24 cellular contexts compared by ENCODE assay signal in the genomic region with DNA sequence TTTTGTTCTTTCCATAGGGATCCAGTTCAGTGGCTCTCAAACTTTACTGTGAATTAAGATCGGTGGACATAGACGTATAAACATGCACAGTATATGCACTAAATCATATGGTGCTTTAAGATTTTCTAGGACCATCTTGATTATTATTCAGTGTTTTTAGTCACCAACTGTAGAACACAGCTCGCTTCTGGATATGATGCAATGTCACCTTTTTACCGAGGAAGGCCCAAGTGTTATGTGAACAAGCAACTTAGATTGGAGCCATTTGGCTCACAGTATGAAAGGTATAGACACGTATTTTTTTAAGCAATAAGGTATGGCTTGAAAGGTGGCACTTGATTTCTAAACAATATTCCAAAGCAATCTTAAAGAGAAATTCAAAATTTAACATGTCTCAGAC.
DNase-seq lines count a peak whose midpoint lies in the region; ATAC-seq and TF ChIP-seq lines count a peak whose summit lies in the region.
"Had no signal": no experiment of that assay in that cellular context is flagged by ENCODE, and none has a peak within 500 bp of the region (broad histone marks: within the 10 kb centered on the region; RNA-seq: fewer than 3 reads in every experiment).

No MANE protein-coding gene starts in this region.

- H3K4me2 ChIP-seq in IMR-90 (ENCODE audit: low read depth, low read length) (no peak overlapping the region), Karpas-422 (ENCODE audit: low read depth, low read length, poor library complexity, severe bottlenecking) (no peak overlapping the region)
- H3K4me2 ChIP-seq: BLaER1 had no signal

- no peak overlapping the region for H2BK15ac ChIP-seq in IMR-90 (ENCODE audit: low read depth, low read length)

- in situ Hi-C loops in IMR-90 (cut with MboI; ENCODE audit: low sequenced_read_pairs): no loop called here

- TF ChIP-seq CTCF in IMR-90 (conservative IDR thresholded peaks at IDR 0.05; ENCODE audit: low read depth, low read length): no peak
- no peak for TF ChIP-seq CTCF in glutamatergic neuron (IDR thresholded peaks at IDR 0.05; ENCODE audit: partially characterized antibody, unreplicated experiment)
- TF ChIP-seq CTCF in suprapubic skin (IDR thresholded peaks at IDR 0.05): no peak

- H3K79me1 ChIP-seq in IMR-90 (ENCODE audit: low read depth in 1 of 2, low read length in 2 of 2): peaks cover 5 to 7% of the 10 kb centered on the region in 2 experiments; a peak in 3 of 4 replicates

- H3K23ac ChIP-seq in IMR-90 (ENCODE audit: low read depth, low read length): no peak overlapping the region

- no peak overlapping the region for H4K91ac ChIP-seq in IMR-90 (ENCODE audit: insufficient read depth, low read depth, low read length)

- peaks cover 9% of the 10 kb centered on the region for H3K9me3 Mint-ChIP-seq in glutamatergic neuron (ENCODE audit: unreplicated experiment)
- H3K9me3 Mint-ChIP-seq: CD14-positive monocyte; CD4-positive, alpha-beta memory T cell; CD8-positive, alpha-beta memory T cell had no signal

- no peak overlapping the region; the same call in 1 of the 2 replicates for H2BK20ac ChIP-seq in IMR-90 (ENCODE audit: low read depth, low read length)

- peaks cover 8% of the 10 kb centered on the region for H3K27me3 Mint-ChIP-seq in glutamatergic neuron (ENCODE audit: unreplicated experiment)
- H3K27me3 Mint-ChIP-seq: CD4-positive, alpha-beta memory T cell; CD4-positive, CD25-positive, alpha-beta regulatory T cell had no signal

- H2BK5ac ChIP-seq in IMR-90 (ENCODE audit: low read depth, low read length, poor library complexity, severe bottlenecking): no peak overlapping the region

- no peak overlapping the region for H2BK120ac ChIP-seq in IMR-90 (ENCODE audit: low read depth, low read length)

- dilution Hi-C loops in IMR-90 (cut with HindIII; ENCODE audit: low sequenced_read_pairs, unreplicated experiment): no loop called here

- H4K20me1 ChIP-seq in IMR-90 (ENCODE audit: insufficient read depth, low read length) (peaks cover 4% of the 10 kb centered on the region), Karpas-422 (ENCODE audit: insufficient read depth, low read depth, low read length) (peaks cover 36% of the 10 kb centered on the region)

- peaks cover 99% of the 10 kb centered on the region for H3K79me2 ChIP-seq in Karpas-422 (ENCODE audit: low read length)

- no peak for ATAC-seq in IMR-90 (ENCODE audit: low read depth)
- no peak for ATAC-seq in GM21786 (IDR thresholded peaks at IDR 0.05; ENCODE audit: unreplicated experiment)
- ATAC-seq: GM12878 had no signal

- H3K4me3 ChIP-seq in IMR-90 (ENCODE audit: insufficient read depth, low read depth, low read length): no peak overlapping the region
- H3K4me3 ChIP-seq in Karpas-422 (ENCODE audit: low read length): no peak overlapping the region
- H3K4me3 ChIP-seq in suprapubic skin: no peak overlapping the region
- H3K4me3 ChIP-seq: BLaER1, GM12878 had no signal

- H3K9ac ChIP-seq in IMR-90 (ENCODE audit: low read depth, low read length): no peak overlapping the region
- H3K9ac ChIP-seq in Karpas-422 (ENCODE audit: low read length): no peak overlapping the region
- H3K9ac ChIP-seq: BLaER1 had no signal

- no peak overlapping the region for H3K56ac ChIP-seq in IMR-90 (ENCODE audit: extremely low read depth, insufficient read depth, low read length)

- H3K27ac Mint-ChIP-seq in glutamatergic neuron (ENCODE audit: unreplicated experiment): peak overlapping the region; percentile 93
- H3K27ac Mint-ChIP-seq: CD14-positive monocyte; CD4-positive, alpha-beta memory T cell; CD4-positive, CD25-positive, alpha-beta regulatory T cell; CD8-positive, alpha-beta memory T cell had no signal

- no peaks in the 10 kb centered on the region for H3K9me2 ChIP-seq in Karpas-422 (replicated peaks; ENCODE audit: insufficient read depth, low read length)

- H3K36me3 ChIP-seq in IMR-90 (ENCODE audit: control insufficient read depth, insufficient read depth, low read length) (no peaks in the 10 kb centered on the region), Karpas-422 (ENCODE audit: insufficient read depth, low read length) (no peaks in the 10 kb centered on the region), suprapubic skin (no peaks in the 10 kb centered on the region)
- H3K36me3 ChIP-seq: BE2C had no signal

- H3K14ac ChIP-seq in IMR-90 (replicated peaks; ENCODE audit: low read depth, low read length): no peak overlapping the region

- H3K4me1 Mint-ChIP-seq in glutamatergic neuron (ENCODE audit: low read depth, unreplicated experiment): peaks cover 45% of the 10 kb centered on the region

- intact Hi-C loops in IMR-90 (cut with micrococcal nuclease): no loop called here

- H3K27ac ChIP-seq in IMR-90 (ENCODE audit: insufficient read depth, low read length) (no peak overlapping the region), Karpas-422 (ENCODE audit: low read length) (peak overlapping the region; percentile 38), suprapubic skin (no peak overlapping the region)
- H3K27ac ChIP-seq: BLaER1 had no signal

- H3K4me3 Mint-ChIP-seq in glutamatergic neuron (ENCODE audit: unreplicated experiment): peak overlapping the region; percentile 54
- H3K4me3 Mint-ChIP-seq: CD14-positive monocyte; CD4-positive, alpha-beta memory T cell; CD4-positive, CD25-positive, alpha-beta regulatory T cell; CD8-positive, alpha-beta memory T cell had no signal

- POLR2A ChIA-PET in IMR-90 (lab: Charles Lee; ENCODE audit: unreplicated experiment): no interaction called here

- TF ChIP-seq RAD21 in IMR-90 (IDR thresholded peaks at IDR 0.05; ENCODE audit: low read length): no peak

- H2AFZ ChIP-seq in IMR-90 (replicated peaks; ENCODE audit: low read length, poor library complexity) (no peak overlapping the region), Karpas-422 (ENCODE audit: low read length) (no peak overlapping the region)

- no peak overlapping the region for H4K5ac ChIP-seq in IMR-90 (ENCODE audit: low read depth, low read length)

- no peak for DNase-seq in IMR-90
- no peak for DNase-seq in Karpas-422
- DNase-seq in glutamatergic neuron: no peak
- no peak for DNase-seq in effector CD8-positive, alpha-beta T cell (lab: John Stamatoyannopoulos, UW)
- DNase-seq in suprapubic skin (ENCODE audit: low spot score in 2 of 2): no peak
- DNase-seq: 8988T; ACHN; BE2C; C1 segment of cervical spinal cord; CD4-positive, alpha-beta memory T cell; CD4-positive, CD25-positive, alpha-beta regulatory T cell; CD8-positive, alpha-beta memory T cell; COR-L47; DMS 273 treated with DMSO at 0.1 percent for 48 hours; DMS153; DMS53; DMS79; DND-41; EL; GDM1 had no signal

- no peak for TF ChIP-seq EP300 in suprapubic skin (IDR thresholded peaks at IDR 0.05)

- no peak overlapping the region for H2AK9ac ChIP-seq in IMR-90 (replicated peaks; ENCODE audit: low read depth, low read length, poor library complexity)

- no CpG with 5 or more reads among the region's 5 CpGs for WGBS in IMR-90 (ENCODE audit: extremely low coverage in 2 of 2, insufficient read length in 1 of 2), 2 experiments
- WGBS in suprapubic skin: 91% methylated on average over 5 of the region's 5 CpGs

- no peaks in the 10 kb centered on the region for H3K27me3 ChIP-seq in IMR-90 (ENCODE audit: control insufficient read depth, insufficient read depth, low read length)
- H3K27me3 ChIP-seq in Karpas-422 (ENCODE audit: low read length): no peaks in the 10 kb centered on the region
- H3K27me3 ChIP-seq in suprapubic skin: no peaks in the 10 kb centered on the region
- H3K27me3 ChIP-seq: BE2C, BLaER1 had no signal

- H4K8ac ChIP-seq in IMR-90 (ENCODE audit: low read depth in 2 of 2, low read length in 2 of 2): no peak overlapping the region

- H3K4ac ChIP-seq in IMR-90 (ENCODE audit: low read depth, low read length): no peak overlapping the region

- no TSS peak for BruUV-seq in IMR-90 (replicated peaks; lab: Mats Ljungman, UMichigan)

- CTCF ChIA-PET in IMR-90 (lab: Yijun Ruan, JAX): no interaction called here

- H3K4me1 ChIP-seq in IMR-90 (ENCODE audit: control insufficient read depth, insufficient read depth, low read length): peaks cover 2% of the 10 kb centered on the region; the same call in 1 of the 2 replicates
- H3K4me1 ChIP-seq in Karpas-422 (ENCODE audit: low read length): peaks cover 82% of the 10 kb centered on the region
- H3K4me1 ChIP-seq in suprapubic skin: peaks cover 2% of the 10 kb centered on the region

- TF ChIP-seq POLR2A in IMR-90 (IDR thresholded peaks at IDR 0.05; ENCODE audit: low read depth, low read length) (no peak), suprapubic skin (IDR thresholded peaks at IDR 0.05) (no peak)

- H3K9me3 ChIP-seq in IMR-90 (ENCODE audit: control insufficient read depth, insufficient read depth, low read length): no peaks in the 10 kb centered on the region
- H3K9me3 ChIP-seq in Karpas-422 (ENCODE audit: low read length): no peaks in the 10 kb centered on the region
- no peaks in the 10 kb centered on the region for H3K9me3 ChIP-seq in suprapubic skin
- H3K9me3 ChIP-seq: BE2C, BLaER1 had no signal

- no peak overlapping the region for H3K18ac ChIP-seq in IMR-90 (ENCODE audit: low read depth, low read length)

- peaks cover 5% of the 10 kb centered on the region for H3K36me3 Mint-ChIP-seq in glutamatergic neuron (ENCODE audit: unreplicated experiment)
- H3K36me3 Mint-ChIP-seq: CD14-positive monocyte; CD4-positive, alpha-beta memory T cell; CD4-positive, CD25-positive, alpha-beta regulatory T cell; CD8-positive, alpha-beta memory T cell had no signal

- no peak overlapping the region for H2AK5ac ChIP-seq in IMR-90 (ENCODE audit: low read depth, low read length)

- no peaks in the 10 kb centered on the region for H3K9me1 ChIP-seq in IMR-90 (ENCODE audit: insufficient read depth, low read length)

TF ChIP-seq in IMR-90, 13 proteins besides CTCF, POLR2A, EP300 and RAD21:
- TF ChIP-seq MAZ (IDR thresholded peaks at IDR 0.05; ENCODE audit: borderline replicate concordance, low read depth, low read length) (no peak), CEBPB (IDR thresholded peaks at IDR 0.05; ENCODE audit: low read depth, low read length) (peak; percentile 47)
TF ChIP-seq in IMR-90: peak in this region for 1.
